ENCODE assay signal across 21 cellular contexts in the genomic region with DNA sequence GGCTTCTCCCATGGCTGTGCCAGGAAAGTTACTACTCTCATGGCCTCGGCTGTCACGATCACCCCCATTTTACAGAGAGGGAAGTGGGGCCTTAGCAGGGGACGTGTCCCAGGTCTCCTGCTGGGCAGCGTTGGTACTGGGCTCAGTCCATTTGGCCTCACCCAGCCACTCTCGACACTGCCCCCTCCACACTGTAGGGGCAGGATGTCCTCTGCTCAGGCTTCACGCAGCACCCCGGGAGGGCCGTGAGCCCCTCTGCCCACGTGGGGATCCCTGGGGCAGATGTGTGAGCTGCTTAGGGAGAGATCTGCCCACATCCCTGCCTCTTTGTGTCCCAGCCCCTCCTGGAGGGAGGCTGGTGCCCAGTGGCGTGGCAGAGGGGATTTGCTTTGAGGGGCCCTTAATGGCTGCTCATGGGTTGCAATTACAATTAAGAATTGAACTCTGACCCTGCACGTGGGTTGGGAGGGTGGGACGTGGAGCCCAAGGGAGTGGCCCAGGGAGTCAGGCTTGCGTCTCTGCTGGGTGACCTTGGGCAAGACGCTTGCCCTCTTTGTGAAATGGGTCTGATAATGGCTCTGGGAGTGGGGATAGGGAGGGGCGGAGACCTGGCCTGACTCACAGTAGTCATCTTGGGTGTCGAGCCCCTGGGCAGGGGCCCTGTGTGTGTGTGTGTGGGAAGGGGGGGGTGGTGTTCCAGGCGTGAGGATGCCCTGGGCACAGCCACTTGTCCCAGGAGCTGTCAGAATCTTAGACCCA. TPM values are rescaled to one million over a fixed set of nuclear protein-coding genes. Genes with fewer than 3 reads are reported as not detected.
"Had no signal": no experiment of that assay in that cellular context is flagged by ENCODE, and none has a peak within 500 bp of the region (broad histone marks: within the 10 kb centered on the region; RNA-seq: fewer than 3 reads in every experiment).

No MANE protein-coding gene starts in this region.

- H3K4me3 Mint-ChIP-seq: naive thymus-derived CD8-positive, alpha-beta T cell; stimulated activated memory B cell treated with anti-CD40 and anti-IgM and Interleukin-4, amounts not matched to agents 10 μg/mL and 1 μg/mL and 100 μg/mL, for 72 hours had no signal

- H3K36me3 ChIP-seq: left lung, neutrophil, ovary, uterus had no signal

- H3K27ac ChIP-seq: hepatocyte, left lung, neutrophil, ovary, skin epidermis, testis, uterus had no signal

- DNase-seq: activated CD4-positive, alpha-beta T cell treated with anti-CD3 and anti-CD28 coated beads for 1 hour; activated T-cell treated with anti-CD3 and anti-CD28 coated beads, Interleukin-2, amount 50 U/mL, for 1 hour; aorta; central memory CD4-positive, alpha-beta T cell; foreskin melanocyte; kidney glomerular epithelial cell; naive thymus-derived CD8-positive, alpha-beta T cell; ovary; stimulated activated CD4-positive, alpha-beta T cell treated with anti-CD3 and anti-CD28 coated beads, Interleukin-15, amount 100 ng/mL, for 24 hours; T-helper 1 cell; testis; trophoblast cell; uterus had no signal

- H3K9me3 ChIP-seq: left lung, neutrophil, ovary, testis, uterus had no signal

- H3K27ac Mint-ChIP-seq: activated naive CD4-positive, alpha-beta T cell treated with anti-CD3 and anti-CD28 coated beads, Interleukin-2, amount 50 U/mL, for 72 hours; stimulated activated memory B cell treated with anti-CD40 and anti-IgM and Interleukin-4, amounts not matched to agents 10 μg/mL and 1 μg/mL and 100 μg/mL, for 72 hours had no signal

- H2AFZ ChIP-seq: hepatocyte had no signal

- H3K36me3 Mint-ChIP-seq: activated naive CD4-positive, alpha-beta T cell treated with anti-CD3 and anti-CD28 coated beads, Interleukin-2, amount 50 U/mL, for 72 hours; immature natural killer cell; stimulated activated memory B cell treated with anti-CD40 and anti-IgM and Interleukin-4, amounts not matched to agents 10 μg/mL and 1 μg/mL and 100 μg/mL, for 72 hours had no signal

- H3K79me2 ChIP-seq: hepatocyte had no signal

- H3K9me3 Mint-ChIP-seq: activated naive CD4-positive, alpha-beta T cell treated with anti-CD3 and anti-CD28 coated beads, Interleukin-2, amount 50 U/mL, for 72 hours; naive thymus-derived CD8-positive, alpha-beta T cell; stimulated activated memory B cell treated with anti-CD40 and anti-IgM and Interleukin-4, amounts not matched to agents 10 μg/mL and 1 μg/mL and 100 μg/mL, for 72 hours had no signal

- H3K27me3 ChIP-seq: ovary, testis had no signal

- H3K4me3 ChIP-seq: hepatocyte, left lung, lung, ovary, skin epidermis, testis, uterus had no signal

- H3K4me2 ChIP-seq: hepatocyte had no signal

RNA-seq across cellular contexts. Expression of a gene that starts 2.3 kb away (rescaled TPM):
- total RNA-seq: activated naive CD4-positive, alpha-beta T cell treated with anti-CD3 and anti-CD28 coated beads, Interleukin-2, amount 50 U/mL, for 72 hours; naive thymus-derived CD8-positive, alpha-beta T cell had no signal
- polyA plus RNA-seq: immature natural killer cell had no signal
